In the genomic region with DNA sequence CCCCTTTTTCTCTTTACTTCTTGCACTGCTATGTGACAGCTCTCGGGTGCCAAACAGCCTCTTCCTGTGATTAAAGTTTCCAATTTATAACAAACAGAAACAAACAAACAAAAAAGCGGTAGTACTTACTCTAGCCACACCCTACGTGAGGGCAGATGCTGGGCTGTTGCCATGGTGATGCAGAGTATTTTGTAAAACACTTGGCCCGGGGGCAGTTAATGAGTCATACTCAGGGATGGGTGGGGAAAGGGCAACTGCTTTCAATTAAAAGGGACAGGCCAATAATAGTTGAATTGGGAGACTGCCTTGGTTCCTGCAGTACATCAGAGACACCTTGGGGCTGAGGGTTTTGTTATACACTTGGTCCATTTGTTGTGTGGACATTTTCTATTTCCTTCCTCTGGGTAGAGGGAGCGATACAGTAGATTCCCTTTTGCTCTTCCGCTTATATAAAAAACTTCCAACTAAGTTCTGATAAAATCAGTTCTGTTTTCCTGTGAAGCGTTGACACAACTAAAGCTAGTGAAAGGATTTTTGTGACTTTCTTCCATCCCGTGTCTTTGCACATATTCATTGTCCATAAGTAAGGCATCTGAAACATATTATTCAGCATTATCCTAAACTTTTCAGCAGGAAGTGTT, we compare ENCODE assay signal across 8 cellular contexts. TPM values are rescaled to one million over a fixed set of nuclear protein-coding genes. Genes with fewer than 3 reads are reported as not detected.
DNase-seq lines count a peak whose midpoint lies in the region; ATAC-seq and TF ChIP-seq lines count a peak whose summit lies in the region.

No MANE protein-coding gene starts in this region.

- H3K9me3 Mint-ChIP-seq in GM23338 (no peaks in the 10 kb centered on the region; the same call in 2 of the 3 replicates), neural crest cell (no peaks in the 10 kb centered on the region)
- no peaks in the 10 kb centered on the region for H3K9me3 Mint-ChIP-seq in stimulated activated naive CD8-positive, alpha-beta T cell treated with anti-CD3 and anti-CD28 coated beads, Interleukin-15, amount 100 ng/mL, for 72 hours

- TF ChIP-seq CTCF in 22Rv1 (IDR thresholded peaks at IDR 0.05) (no peak), GM23338 (conservative IDR thresholded peaks at IDR 0.05; ENCODE audit: low read depth in 2 of 2) (no peak), neural crest cell (conservative IDR thresholded peaks at IDR 0.05) (no peak)

- ATAC-seq in GM23338 (peak; percentile 87), esophagus mucosa (peak; percentile 77), GM21723 (IDR thresholded peaks at IDR 0.05; ENCODE audit: unreplicated experiment) (no peak)
- ATAC-seq in stimulated activated naive CD8-positive, alpha-beta T cell treated with anti-CD3 and anti-CD28 coated beads, Interleukin-15, amount 100 ng/mL, for 72 hours: peak; percentile 71

- H3K9ac ChIP-seq in NT2/D1 (ENCODE audit: insufficient read length, low read depth): no peak overlapping the region

- H3K27ac ChIP-seq in 22Rv1 (peak overlapping the region; percentile 86), GM23338 (ENCODE audit: low read depth) (no peak overlapping the region)

- H3K9me3 ChIP-seq in NT2/D1 (ENCODE audit: insufficient read depth, low read length): no peaks in the 10 kb centered on the region

- H3K4me1 ChIP-seq in GM23338 (ENCODE audit: insufficient read depth) (peaks cover 3% of the 10 kb centered on the region; the same call in 1 of the 2 replicates), NT2/D1 (ENCODE audit: insufficient read depth, insufficient read length) (peaks cover 5% of the 10 kb centered on the region)

- H3K4me3 ChIP-seq in GM23338 (no peak overlapping the region), NT2/D1 (ENCODE audit: insufficient read length, low read depth) (no peak overlapping the region)

- H3F3A ChIP-seq in GM23338 (replicated peaks; ENCODE audit: low read depth): no peaks in the 10 kb centered on the region

- peaks cover 8% of the 10 kb centered on the region for H3K9me2 ChIP-seq in GM23338 (ENCODE audit: insufficient read depth)

- peak overlapping the region; percentile 61 for H3K27ac Mint-ChIP-seq in GM23338
- no peak overlapping the region for H3K27ac Mint-ChIP-seq in neural crest cell (ENCODE audit: unreplicated experiment)
- peak overlapping the region; percentile 93 to 99 for H3K27ac Mint-ChIP-seq in stimulated activated naive CD8-positive, alpha-beta T cell treated with anti-CD3 and anti-CD28 coated beads, Interleukin-15, amount 100 ng/mL, for 72 hours

- H3K79me2 ChIP-seq in GM23338 (replicated peaks; ENCODE audit: insufficient read depth): no peaks in the 10 kb centered on the region

- H3K27me3 ChIP-seq in GM23338 (ENCODE audit: insufficient read depth) (no peaks in the 10 kb centered on the region), NT2/D1 (ENCODE audit: insufficient read depth, insufficient read length) (no peaks in the 10 kb centered on the region)

- H3K4me2 ChIP-seq in GM23338: no peak overlapping the region

- no peak overlapping the region for H2AFZ ChIP-seq in GM23338

- DNase-seq in GM23338 (ENCODE audit: low spot score) (peak; percentile 93), NT2/D1 (ENCODE audit: low read depth, low spot score) (peak; percentile 89), neural crest cell (ENCODE audit: low read depth, low spot score) (peak; percentile 16)
- peak; percentile 63 for DNase-seq in activated CD8-positive, alpha-beta memory T cell treated with anti-CD3 and anti-CD28 coated beads, Interleukin-2, amount 50 U/mL, for 24 hours (ENCODE audit: extremely low read depth)
- peak; percentile 65 to 84 for DNase-seq in stimulated activated naive CD8-positive, alpha-beta T cell treated with anti-CD3 and anti-CD28 coated beads, Interleukin-15, amount 100 ng/mL, for 72 hours

- no peaks in the 10 kb centered on the region for H4K20me1 ChIP-seq in GM23338 (replicated peaks; ENCODE audit: insufficient read depth)

- no peaks in the 10 kb centered on the region for H3K36me3 Mint-ChIP-seq in GM23338 (ENCODE audit: low read depth)
- H3K36me3 Mint-ChIP-seq in neural crest cell (ENCODE audit: low read depth): no peaks in the 10 kb centered on the region

- no peak overlapping the region for H3K4me3 Mint-ChIP-seq in GM23338
- no peak overlapping the region for H3K4me3 Mint-ChIP-seq in neural crest cell
- H3K4me3 Mint-ChIP-seq in stimulated activated naive CD8-positive, alpha-beta T cell treated with anti-CD3 and anti-CD28 coated beads, Interleukin-15, amount 100 ng/mL, for 72 hours: peak overlapping the region; percentile 48 to 65

- H3K4me1 Mint-ChIP-seq in GM23338 (peaks cover 9% of the 10 kb centered on the region), neural crest cell (peaks cover 14% of the 10 kb centered on the region)
- peaks cover 42% of the 10 kb centered on the region for H3K4me1 Mint-ChIP-seq in stimulated activated naive CD8-positive, alpha-beta T cell treated with anti-CD3 and anti-CD28 coated beads, Interleukin-15, amount 100 ng/mL, for 72 hours

- H3K36me3 ChIP-seq in GM23338 (ENCODE audit: insufficient read depth): no peaks in the 10 kb centered on the region
- H3K36me3 ChIP-seq in NT2/D1 (ENCODE audit: insufficient read depth, insufficient read length, low read length): no peaks in the 10 kb centered on the region

- H3K27me3 Mint-ChIP-seq in GM23338 (ENCODE audit: insufficient read depth, low read depth, poor library complexity): peaks cover 7% of the 10 kb centered on the region
- peaks cover 5% of the 10 kb centered on the region for H3K27me3 Mint-ChIP-seq in neural crest cell (ENCODE audit: low read depth)
- H3K27me3 Mint-ChIP-seq in stimulated activated naive CD8-positive, alpha-beta T cell treated with anti-CD3 and anti-CD28 coated beads, Interleukin-15, amount 100 ng/mL, for 72 hours: no peaks in the 10 kb centered on the region

TF ChIP-seq in GM23338, 12 proteins besides CTCF, POLR2A, EP300 and RAD21:
- TF ChIP-seq CREB1 (CRISPR knock-in tag; IDR thresholded peaks at IDR 0.05; ENCODE audit: low read depth) (no peak), EZH2phosphoT487 (IDR thresholded peaks at IDR 0.05; ENCODE audit: unreplicated experiment) (no peak), EZH2 (IDR thresholded peaks at IDR 0.05; ENCODE audit: low read depth, unreplicated experiment) (no peak)

RNA-seq across cellular contexts. Expression of gene THEM4, which starts 36.5 kb away (rescaled TPM):
- total RNA-seq in GM23338 (2014; rRNA removed; shearing (Covaris generic)): 10.3 and 13.4 TPM in 2 replicates
- 19.5 and 20.4 TPM in 2 replicates for polyA plus RNA-seq in GM23338 (2016; fragmentation: Nextera tagmentation; extraction: Ambion mirVana)
- 4.8 TPM for total RNA-seq in esophagus mucosa
- total RNA-seq in neural crest cell: 21.6 and 23.8 TPM in 2 replicates

RNA-seq across cellular contexts. Expression of gene S100A10, which starts 47.8 kb away (rescaled TPM):
- total RNA-seq in GM23338 (2014; rRNA removed; shearing (Covaris generic)): 25.6 and 35.9 TPM in 2 replicates
- 634 and 677 TPM in 2 replicates for polyA plus RNA-seq in GM23338 (2016; fragmentation: Nextera tagmentation; extraction: Ambion mirVana)
- 1,355 TPM for total RNA-seq in esophagus mucosa
- 44.8 and 65.6 TPM in 2 replicates for total RNA-seq in neural crest cell

Comparison
In these comparisons a context has a peak if more than half of its experiments do, and no peak if none do; other contexts are left out.
1. DNase-seq: peak in every context shown above with its lines; median percentile 93 in GM23338; 89 in NT2/D1; 74 in stimulated activated naive CD8-positive, alpha-beta T cell treated with anti-CD3 and anti-CD28 coated beads, Interleukin-15, amount 100 ng/mL, for 72 hours; 63 in activated CD8-positive, alpha-beta memory T cell treated with anti-CD3 and anti-CD28 coated beads, Interleukin-2, amount 50 U/mL, for 24 hours; 16 in neural crest cell.
2. H3K4me3 Mint-ChIP-seq: peak in stimulated activated naive CD8-positive, alpha-beta T cell treated with anti-CD3 and anti-CD28 coated beads, Interleukin-15, amount 100 ng/mL, for 72 hours (2 of 2); none in GM23338 (single experiment) and neural crest cell (single experiment).
3. RNA of gene S100A10, which starts 47.8 kb away (total RNA-seq): 1,355 TPM in esophagus mucosa (single experiment); 44.8 to 65.6 TPM in neural crest cell and 25.6 to 35.9 TPM in GM23338; every median in the first group is over 10 times any median in the second.